ENCODE assay signal across 15 cellular contexts in the genomic region with DNA sequence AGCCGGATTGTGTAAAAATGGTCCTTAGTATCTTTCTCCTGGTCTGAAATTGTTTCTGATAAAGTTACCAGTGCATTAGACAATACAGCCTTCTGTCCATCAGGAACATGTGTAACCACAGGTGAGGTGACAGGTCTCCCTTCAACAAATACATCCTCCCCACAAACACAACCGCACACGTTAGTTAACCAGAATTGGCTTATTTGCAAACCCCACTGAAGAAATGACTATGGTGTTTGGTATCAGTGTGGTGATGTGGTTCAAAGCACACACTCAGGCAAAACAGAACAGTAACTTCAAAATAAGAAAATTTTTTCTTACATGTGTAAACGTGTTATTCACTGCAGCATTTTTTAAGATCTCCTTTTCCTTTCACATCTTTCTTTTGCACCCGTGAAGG.
DNase-seq lines count a peak whose midpoint lies in the region; ATAC-seq and TF ChIP-seq lines count a peak whose summit lies in the region.
"Had no signal": no experiment of that assay in that cellular context is flagged by ENCODE, and none has a peak within 500 bp of the region (broad histone marks: within the 10 kb centered on the region; RNA-seq: fewer than 3 reads in every experiment).

No MANE protein-coding gene starts in this region.

- no peak overlapping the region for H3K27ac ChIP-seq in spleen
- no peak overlapping the region for H3K27ac ChIP-seq in thyroid gland
- H3K27ac ChIP-seq: foreskin keratinocyte had no signal

- no peaks in the 10 kb centered on the region for H3K36me3 ChIP-seq in spleen
- H3K36me3 ChIP-seq in thyroid gland = no peaks in the 10 kb centered on the region

- TF ChIP-seq CTCF in spleen (IDR thresholded peaks at IDR 0.05 in 8 of 11, conservative IDR thresholded peaks at IDR 0.05 in 3 of 11) (no peak), Calu3 (IDR thresholded peaks at IDR 0.05; ENCODE audit: unreplicated experiment) (no peak), thyroid gland (IDR thresholded peaks at IDR 0.05) (no peak)

- CTCF ChIA-PET in Calu3 (lab: Charles Lee) = no interaction called here

- 55 to 73% (median 66%) methylated on average over 5 of the region's 5 CpGs for WGBS in spleen, 5 donors
- WGBS in thyroid gland, 2 donors = 74 to 93% methylated on average over 5 of the region's 5 CpGs

- no peaks in the 10 kb centered on the region for H3K27me3 Mint-ChIP-seq in Calu3 (ENCODE audit: unreplicated experiment)

- no peak for TF ChIP-seq POLR2A in spleen (IDR thresholded peaks at IDR 0.05)
- TF ChIP-seq POLR2A in thyroid gland (IDR thresholded peaks at IDR 0.05) = no peak

- H3K27me3 ChIP-seq in spleen (replicated peaks in 1 of 7) = no peaks in the 10 kb centered on the region
- no peaks in the 10 kb centered on the region for H3K27me3 ChIP-seq in thyroid gland
- H3K27me3 ChIP-seq: foreskin keratinocyte had no signal

- no peak overlapping the region for H3K4me3 Mint-ChIP-seq in Calu3 (ENCODE audit: low read depth, unreplicated experiment)

- no peak overlapping the region for H3K27ac Mint-ChIP-seq in Calu3 (ENCODE audit: unreplicated experiment)

- peak; percentile 47 for DNase-seq in kidney tubule cell (ENCODE audit: low spot score)
- DNase-seq in spleen = no peak
- no peak for DNase-seq in activated CD8-positive, alpha-beta memory T cell treated with anti-CD3 and anti-CD28 coated beads, Interleukin-2, amount 50 U/mL, for 4 hours
- DNase-seq in Calu3 = no peak
- DNase-seq in thyroid gland = no peak
- DNase-seq: amniotic stem cell, C1 segment of cervical spinal cord, foreskin keratinocyte, GF-D8, NCI-H1417 treated with DMSO at 0.1 percent for 48 hours, OCI-M1, T-helper 9 cell had no signal

- H3K36me3 Mint-ChIP-seq in Calu3 (ENCODE audit: insufficient read depth, unreplicated experiment) = no peaks in the 10 kb centered on the region

- no peaks in the 10 kb centered on the region for H3K9me3 Mint-ChIP-seq in Calu3 (ENCODE audit: low read depth, unreplicated experiment)

- ATAC-seq in GM18519 (IDR thresholded peaks at IDR 0.05; ENCODE audit: low FRiP score, unreplicated experiment) (peak; percentile 96), GM21619 (IDR thresholded peaks at IDR 0.05; ENCODE audit: unreplicated experiment) (peak; percentile 75), HG03139 (IDR thresholded peaks at IDR 0.05; ENCODE audit: unreplicated experiment) (peak; percentile 68)
- ATAC-seq: foreskin keratinocyte had no signal

- H3K4me1 ChIP-seq in spleen = no peaks in the 10 kb centered on the region
- H3K4me1 ChIP-seq in thyroid gland = no peaks in the 10 kb centered on the region

- no TSS peak for BruUV-seq in Calu3 (replicated peaks; lab: Mats Ljungman, UMichigan)

- H3K4me3 ChIP-seq in spleen = no peak overlapping the region
- H3K4me3 ChIP-seq in thyroid gland (replicated peaks in 1 of 3) = no peak overlapping the region

- H3K4me1 Mint-ChIP-seq in Calu3 (ENCODE audit: low read depth, unreplicated experiment) = peaks cover 8% of the 10 kb centered on the region

- intact Hi-C loops in spleen (cut with DNase I; ENCODE audit: low total_unique reads) = no loop called here
- intact Hi-C loops in Calu3 (cut with micrococcal nuclease; ENCODE audit: unreplicated experiment) = no loop called here
- intact Hi-C loops in thyroid gland (cut with DNase I) = no loop called here

- H3K9me3 ChIP-seq in spleen (no peaks in the 10 kb centered on the region), thyroid gland (no peaks in the 10 kb centered on the region)
